Comparison of ENCODE assay signal across 8 cellular contexts in the genomic region with DNA sequence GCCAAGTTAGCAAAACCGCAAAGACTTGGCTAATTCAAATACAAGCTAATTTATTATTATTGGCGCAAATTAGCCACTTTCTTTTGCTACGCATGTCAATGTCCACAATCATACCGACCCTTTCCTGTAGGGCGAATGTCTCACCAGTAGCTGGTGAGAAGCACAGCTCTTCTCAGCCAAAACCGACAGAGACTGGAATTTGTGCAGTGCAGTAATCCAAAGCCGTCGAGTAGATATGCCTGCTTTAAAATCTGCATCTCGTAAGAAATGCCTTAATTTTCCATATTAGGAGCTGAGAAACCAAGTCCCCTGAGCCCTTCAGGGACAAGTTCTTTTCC. TPM values are rescaled to one million over a fixed set of nuclear protein-coding genes. Genes with fewer than 3 reads are reported as not detected.
DNase-seq lines count a peak whose midpoint lies in the region; ATAC-seq lines count a peak whose summit lies in the region.

No MANE protein-coding gene starts in this region.

- H3K27ac Mint-ChIP-seq in activated naive CD8-positive, alpha-beta T cell = peak overlapping the region; percentile 95

- no peak overlapping the region for H3K4me3 Mint-ChIP-seq in activated naive CD8-positive, alpha-beta T cell

- peak; percentile 86 for DNase-seq in DMS114 treated with DMSO at 0.1 percent for 48 hours (lab: John Stamatoyannopoulos, UW; ENCODE audit: unreplicated experiment)
- DNase-seq in KG1 (lab: John Stamatoyannopoulos, UW) = peak; percentile 93
- DNase-seq in right cardiac atrium = no peak

- intact Hi-C loops in right cardiac atrium (cut with DNase I) = no loop called here

- H3K27ac ChIP-seq in right cardiac atrium (ENCODE audit: low read length) = peak overlapping the region; percentile 70
- H3K27ac ChIP-seq in skin epidermis = peak overlapping the region; percentile 9 to 99 (median 92)

- H3K4me1 Mint-ChIP-seq in activated naive CD8-positive, alpha-beta T cell (ENCODE audit: low read depth) = peaks cover 14% of the 10 kb centered on the region

- 1% methylated on average over 9 of the region's 9 CpGs for WGBS in right cardiac atrium

- H3K4me1 ChIP-seq in right cardiac atrium (ENCODE audit: control insufficient read depth, insufficient read depth, low read length) = no peaks in the 10 kb centered on the region

- ATAC-seq in GM19395 (IDR thresholded peaks at IDR 0.05; ENCODE audit: unreplicated experiment) = peak; percentile 30
- ATAC-seq in right cardiac atrium = peak; percentile 44 to 61
- no peak for ATAC-seq in HG02588 (IDR thresholded peaks at IDR 0.05; ENCODE audit: unreplicated experiment)
- no peak for ATAC-seq in GM19455 (IDR thresholded peaks at IDR 0.05; ENCODE audit: unreplicated experiment)

- H3K9me3 ChIP-seq in right cardiac atrium (ENCODE audit: control insufficient read depth, low read length) = no peaks in the 10 kb centered on the region

- H3K4me3 ChIP-seq in right cardiac atrium (ENCODE audit: low read length) = peak overlapping the region; percentile 40
- peak overlapping the region; percentile 73 to 98 (median 87) for H3K4me3 ChIP-seq in skin epidermis

- no peaks in the 10 kb centered on the region for H3K36me3 Mint-ChIP-seq in activated naive CD8-positive, alpha-beta T cell

- no peaks in the 10 kb centered on the region for H3K9me3 Mint-ChIP-seq in activated naive CD8-positive, alpha-beta T cell (ENCODE audit: low read depth)

- H3K27me3 Mint-ChIP-seq in activated naive CD8-positive, alpha-beta T cell = no peaks in the 10 kb centered on the region

- no peaks in the 10 kb centered on the region for H3K27me3 ChIP-seq in right cardiac atrium (ENCODE audit: control insufficient read depth, insufficient read depth)

RNA-seq across cellular contexts. Expression of gene MINDY2, which starts 0.6 kb away (rescaled TPM):
- total RNA-seq in right cardiac atrium = 10 to 100 TPM; 28.0 to 40.6 (median 30.7) TPM
- 10.7 TPM for polyA plus RNA-seq in right cardiac atrium

RNA-seq across cellular contexts. Expression of gene ADAM10, which starts 21.0 kb away (rescaled TPM):
- total RNA-seq in right cardiac atrium = 100 to 1,000 TPM in 1 of 4 donors, 10 to 100 TPM in 3; 91.8 to 103 (median 94.5) TPM
- 14.1 TPM for polyA plus RNA-seq in right cardiac atrium

Comparison
In these comparisons a context has a peak if more than half of its experiments do, and no peak if none do; other contexts are left out.
1. DNase-seq: peak in DMS114 treated with DMSO at 0.1 percent for 48 hours (single experiment) and KG1 (single experiment); none in right cardiac atrium (0 of 3).
2. ATAC-seq: peak in GM19395 (single experiment) and right cardiac atrium (2 of 2); none in HG02588 (single experiment) and GM19455 (single experiment).